16 cellular contexts compared by ENCODE assay signal in the genomic region with DNA sequence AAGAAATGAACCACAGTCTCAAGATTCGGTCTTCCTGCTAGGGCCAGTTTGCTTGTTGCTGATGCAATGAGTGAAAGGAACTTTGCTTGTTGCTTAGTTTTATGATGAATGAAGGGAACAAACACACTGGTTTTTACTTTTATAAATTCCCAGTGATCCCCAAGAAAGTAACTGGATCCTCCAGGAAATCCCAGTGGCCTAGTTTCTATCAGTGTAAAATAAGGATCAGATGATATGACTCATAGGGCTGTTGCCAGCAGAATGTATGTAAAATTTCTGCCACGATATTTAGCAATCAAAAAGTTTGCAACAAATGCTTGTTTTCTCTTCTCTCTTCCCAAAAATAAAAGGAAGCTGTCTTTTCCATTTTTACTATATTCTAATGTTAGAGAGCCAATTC.
DNase-seq lines count a peak whose midpoint lies in the region; ATAC-seq and TF ChIP-seq lines count a peak whose summit lies in the region.
"Had no signal": no experiment of that assay in that cellular context is flagged by ENCODE, and none has a peak within 500 bp of the region (broad histone marks: within the 10 kb centered on the region; RNA-seq: fewer than 3 reads in every experiment).

No MANE protein-coding gene starts in this region.

- no peaks in the 10 kb centered on the region for H3K36me3 Mint-ChIP-seq in CD4-positive, alpha-beta memory T cell
- H3K36me3 Mint-ChIP-seq: activated CD8-positive, alpha-beta memory T cell treated with anti-CD3 and anti-CD28 coated beads, Interleukin-2, amount 10 ng/mL, durations not matched to agents 7 days and 5 days; activated naive CD8-positive, alpha-beta T cell; CD8-positive, alpha-beta memory T cell; naive thymus-derived CD8-positive, alpha-beta T cell had no signal

- H3K27me3 ChIP-seq in HL-60 (ENCODE audit: insufficient read depth, poor library complexity, severe bottlenecking) (no peaks in the 10 kb centered on the region), RWPE2 (ENCODE audit: insufficient read depth, poor library complexity, severe bottlenecking) (no peaks in the 10 kb centered on the region), smooth muscle cell (ENCODE audit: low read depth) (no peaks in the 10 kb centered on the region)
- no peaks in the 10 kb centered on the region for H3K27me3 ChIP-seq in CD4-positive, alpha-beta memory T cell (ENCODE audit: insufficient read depth, low read length)
- H3K27me3 ChIP-seq: right lobe of liver, suprapubic skin had no signal

- H3K4me3 ChIP-seq in HL-60 (replicated peaks; ENCODE audit: insufficient read depth, low read length) (no peak overlapping the region), RWPE2 (ENCODE audit: severe bottlenecking) (no peak overlapping the region), fibroblast of mammary gland (ENCODE audit: control insufficient read depth, low read depth, low read length) (no peak overlapping the region), smooth muscle cell (no peak overlapping the region)
- no peak overlapping the region for H3K4me3 ChIP-seq in CD4-positive, alpha-beta memory T cell (ENCODE audit: low read length in 2 of 2)
- H3K4me3 ChIP-seq: right lobe of liver, suprapubic skin had no signal

- peaks cover 51% of the 10 kb centered on the region for H3K4me1 ChIP-seq in RWPE2 (ENCODE audit: insufficient read depth, poor library complexity, severe bottlenecking)
- H3K4me1 ChIP-seq in smooth muscle cell (ENCODE audit: low read depth): peaks cover 16% of the 10 kb centered on the region
- no peaks in the 10 kb centered on the region for H3K4me1 ChIP-seq in CD4-positive, alpha-beta memory T cell (ENCODE audit: insufficient read depth, low read length)

- ATAC-seq in RWPE2 (ENCODE audit: low read depth): peak; percentile 66
- ATAC-seq: activated CD8-positive, alpha-beta memory T cell treated with anti-CD3 and anti-CD28 coated beads, Interleukin-2, amount 10 ng/mL, durations not matched to agents 7 days and 5 days; naive thymus-derived CD8-positive, alpha-beta T cell had no signal

- H4K20me1 ChIP-seq in smooth muscle cell (ENCODE audit: low read depth): no peaks in the 10 kb centered on the region

- POLR2A ChIA-PET in CD4-positive, alpha-beta memory T cell (lab: Charles Lee; ENCODE audit: partially characterized antibody): no interaction called here

- H3K79me2 ChIP-seq in smooth muscle cell (ENCODE audit: low read depth): no peaks in the 10 kb centered on the region

- H3K36me3 ChIP-seq in RWPE2 (ENCODE audit: low read depth): no peaks in the 10 kb centered on the region
- no peaks in the 10 kb centered on the region for H3K36me3 ChIP-seq in smooth muscle cell (ENCODE audit: low read depth)
- H3K36me3 ChIP-seq in CD4-positive, alpha-beta memory T cell (ENCODE audit: insufficient read depth, low read length): no peaks in the 10 kb centered on the region
- H3K36me3 ChIP-seq: right lobe of liver, suprapubic skin had no signal

- peak overlapping the region; percentile 47 for H3K9ac ChIP-seq in smooth muscle cell (ENCODE audit: low read depth)

- no peak overlapping the region for H3K27ac Mint-ChIP-seq in CD4-positive, alpha-beta memory T cell
- H3K27ac Mint-ChIP-seq: activated CD8-positive, alpha-beta memory T cell treated with anti-CD3 and anti-CD28 coated beads, Interleukin-2, amount 10 ng/mL, durations not matched to agents 7 days and 5 days; activated naive CD8-positive, alpha-beta T cell; CD8-positive, alpha-beta memory T cell; naive thymus-derived CD8-positive, alpha-beta T cell had no signal

- H3K27ac ChIP-seq in HL-60 (replicated peaks) (peak overlapping the region; percentile 62), RWPE2 (ENCODE audit: poor library complexity, severe bottlenecking) (peak overlapping the region; percentile 89), smooth muscle cell (ENCODE audit: low read depth) (peak overlapping the region; percentile 89)
- no peak overlapping the region for H3K27ac ChIP-seq in CD4-positive, alpha-beta memory T cell (ENCODE audit: low read depth, low read length)
- H3K27ac ChIP-seq: suprapubic skin had no signal

- H3K9me3 ChIP-seq in RWPE2 (ENCODE audit: severe bottlenecking) (no peaks in the 10 kb centered on the region), smooth muscle cell (replicated peaks; ENCODE audit: low read depth) (no peaks in the 10 kb centered on the region)
- H3K9me3 ChIP-seq in CD4-positive, alpha-beta memory T cell (ENCODE audit: control insufficient read depth in 1 of 2, low read length in 2 of 2): no peaks in the 10 kb centered on the region
- H3K9me3 ChIP-seq: right lobe of liver, suprapubic skin had no signal

- H3K27me3 Mint-ChIP-seq in CD4-positive, alpha-beta memory T cell: peaks cover 5 to 8% of the 10 kb centered on the region in 2 donors

- H2AFZ ChIP-seq in smooth muscle cell (ENCODE audit: low read depth): no peak overlapping the region

- DNase-seq in HL-60 (ENCODE audit: low read depth in 1 of 2, low spot score in 1 of 2) (peak in 1 of 2 experiments; percentile 29), RWPE2 (ENCODE audit: low spot score) (no peak), fibroblast of mammary gland (ENCODE audit: low read depth) (peak; percentile 90), smooth muscle cell (lab: John Stamatoyannopoulos, UW; ENCODE audit: unreplicated experiment) (no peak), cerebellum (ENCODE audit: low spot score) (no peak), SW 1271 (lab: John Stamatoyannopoulos, UW) (no peak)
- no peak for DNase-seq in CD4-positive, alpha-beta memory T cell
- no peak for DNase-seq in stimulated activated CD8-positive, alpha-beta memory T cell treated with anti-CD3 and anti-CD28 coated beads, Interleukin-4, amount 100 ng/mL, for 48 hours
- DNase-seq: activated CD8-positive, alpha-beta memory T cell treated with anti-CD3 and anti-CD28 coated beads, Interleukin-2, amount 10 ng/mL, durations not matched to agents 7 days and 5 days; CD8-positive, alpha-beta memory T cell; dermis blood vessel endothelial cell; naive thymus-derived CD8-positive, alpha-beta T cell; NCI-H446; right lobe of liver had no signal

- intact Hi-C loops in CD4-positive, alpha-beta memory T cell (cut with micrococcal nuclease): no loop called here

- peak overlapping the region; percentile 38 for H3K4me2 ChIP-seq in smooth muscle cell

- CTCF ChIA-PET in CD4-positive, alpha-beta memory T cell (lab: Charles Lee; ENCODE audit: partially characterized antibody): no interaction called here

- no peak for TF ChIP-seq CTCF in HL-60 (IDR thresholded peaks at IDR 0.05; ENCODE audit: insufficient read depth, low read length)
- TF ChIP-seq CTCF in RWPE2 (IDR thresholded peaks at IDR 0.05; ENCODE audit: poor library complexity, severe bottlenecking): no peak
- no peak for TF ChIP-seq CTCF in fibroblast of mammary gland (conservative IDR thresholded peaks at IDR 0.05; ENCODE audit: control insufficient read depth, insufficient read depth, low read depth, low read length)
- TF ChIP-seq CTCF in smooth muscle cell (IDR thresholded peaks at IDR 0.05; ENCODE audit: borderline replicate concordance, insufficient read depth, poor library complexity, severe bottlenecking): no peak

- no peak overlapping the region for H3K4me3 Mint-ChIP-seq in CD4-positive, alpha-beta memory T cell
- H3K4me3 Mint-ChIP-seq: activated CD8-positive, alpha-beta memory T cell treated with anti-CD3 and anti-CD28 coated beads, Interleukin-2, amount 10 ng/mL, durations not matched to agents 7 days and 5 days; activated naive CD8-positive, alpha-beta T cell; CD8-positive, alpha-beta memory T cell; naive thymus-derived CD8-positive, alpha-beta T cell had no signal

- WGBS in smooth muscle cell (ENCODE audit: low lambda C conversion rate): 28% methylated on average over 2 of the region's 2 CpGs

- H3K4me1 Mint-ChIP-seq in CD4-positive, alpha-beta memory T cell: no peaks in the 10 kb centered on the region
- H3K4me1 Mint-ChIP-seq: activated CD8-positive, alpha-beta memory T cell treated with anti-CD3 and anti-CD28 coated beads, Interleukin-2, amount 10 ng/mL, durations not matched to agents 7 days and 5 days; CD8-positive, alpha-beta memory T cell had no signal

- no peaks in the 10 kb centered on the region for H3K9me3 Mint-ChIP-seq in CD4-positive, alpha-beta memory T cell
- H3K9me3 Mint-ChIP-seq: naive thymus-derived CD8-positive, alpha-beta T cell had no signal

- peaks cover 15% of the 10 kb centered on the region for H3F3A ChIP-seq in smooth muscle cell (ENCODE audit: low read depth)
